8 cellular contexts compared by ENCODE assay signal in the genomic region with DNA sequence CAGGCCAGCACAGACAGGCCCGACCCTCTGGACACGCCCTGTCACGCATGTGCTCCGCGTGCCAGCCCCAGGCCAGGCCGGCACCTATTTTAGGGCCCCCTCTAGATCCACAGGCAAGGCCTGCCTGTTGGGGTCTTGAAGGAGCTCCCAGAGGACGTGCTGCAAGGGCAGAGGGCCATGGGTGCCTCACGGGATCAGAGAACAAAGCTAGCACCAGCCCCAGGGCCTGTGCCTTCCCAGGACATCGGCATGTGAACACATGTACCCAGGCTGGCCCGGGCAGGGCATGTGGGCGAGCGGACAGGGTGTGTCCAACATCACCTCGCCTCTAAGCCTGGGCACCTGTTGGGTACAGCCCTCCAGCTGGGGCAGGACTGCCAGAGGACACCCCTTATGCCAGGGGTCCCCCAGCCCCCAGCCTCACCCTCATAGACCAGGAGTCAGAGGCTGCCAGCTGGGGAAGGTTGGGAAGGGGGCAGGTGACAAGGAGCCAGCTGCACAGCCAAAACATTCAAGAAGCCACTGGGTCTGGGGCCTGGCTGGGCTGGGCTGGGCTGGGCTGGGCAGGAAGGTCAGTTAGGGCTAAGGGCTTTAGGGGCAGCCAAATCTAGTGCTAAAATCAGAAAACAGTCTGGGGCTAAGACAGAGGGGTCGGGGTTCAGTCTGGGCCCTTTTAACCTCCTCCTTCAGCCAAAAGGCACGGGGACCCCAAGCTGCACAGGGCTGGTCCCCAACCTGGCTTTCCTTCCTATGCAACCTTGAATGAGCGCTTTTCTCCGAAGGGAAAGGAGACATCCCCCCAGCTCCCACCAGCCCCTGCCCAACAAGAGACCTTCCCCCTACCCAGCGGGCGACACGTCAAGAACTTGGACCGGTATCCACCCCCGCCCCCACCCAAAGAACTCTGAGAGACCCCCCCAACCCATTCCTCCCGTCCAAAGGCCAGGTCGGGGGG. TPM values are rescaled to one million over a fixed set of nuclear protein-coding genes. Genes with fewer than 3 reads are reported as not detected.
A peak's percentile ranks its signal among the peaks of the same experiment; 100 is the strongest.
DNase-seq lines count a peak whose midpoint lies in the region; ATAC-seq and TF ChIP-seq lines count a peak whose summit lies in the region.

No MANE protein-coding gene starts in this region.

- no peaks in the 10 kb centered on the region for H3K27me3 ChIP-seq in GM23248 (replicated peaks; ENCODE audit: insufficient read depth)
- H3K27me3 ChIP-seq in dorsolateral prefrontal cortex, result no peaks in the 10 kb centered on the region

- H3K4me2 ChIP-seq in GM23248 (ENCODE audit: unreplicated experiment), result peak overlapping the region; percentile 91

- H3K4me3 Mint-ChIP-seq in memory B cell, result peak overlapping the region; percentile 94

- H3K9me3 ChIP-seq in GM23248 (ENCODE audit: low read depth), result no peaks in the 10 kb centered on the region

- no peaks in the 10 kb centered on the region for H4K20me1 ChIP-seq in GM23248 (ENCODE audit: insufficient read depth)

- H3K79me2 ChIP-seq in GM23248 (ENCODE audit: insufficient read depth), result peaks cover 65% of the 10 kb centered on the region

- peaks cover 39% of the 10 kb centered on the region for H3K4me1 Mint-ChIP-seq in memory B cell

- no peak for TF ChIP-seq CTCF in dorsolateral prefrontal cortex (IDR thresholded peaks at IDR 0.05 in 54 of 56, conservative IDR thresholded peaks at IDR 0.05 in 2 of 56; ENCODE audit: low read depth in 1 of 56, partially characterized antibody in 56 of 56)

- ATAC-seq in SK-N-SH treated with all-trans-retinoic acid at 6 μM for 48 hours (peak; percentile 1), memory B cell (ENCODE audit: low read depth) (peak; percentile 0), GM18502 (IDR thresholded peaks at IDR 0.05; ENCODE audit: poor library complexity, unreplicated experiment) (no peak), GM18873 (IDR thresholded peaks at IDR 0.05; ENCODE audit: low FRiP score, unreplicated experiment) (no peak), HG03039 (IDR thresholded peaks at IDR 0.05; ENCODE audit: unreplicated experiment) (no peak)

- no peak overlapping the region for H2AFZ ChIP-seq in GM23248

- no peaks in the 10 kb centered on the region for H3K27me3 Mint-ChIP-seq in memory B cell

- H3K36me3 Mint-ChIP-seq in memory B cell, result no peaks in the 10 kb centered on the region

- H3K27ac Mint-ChIP-seq in memory B cell, result peak overlapping the region; percentile 99

- H3F3A ChIP-seq in GM23248 (ENCODE audit: insufficient read depth), result peaks cover 54% of the 10 kb centered on the region

- H3K27ac ChIP-seq in GM23248, result peak overlapping the region; percentile 100
- peak overlapping the region in 58 of 59 donors; percentile 30 to 96 (median 89) for H3K27ac ChIP-seq in dorsolateral prefrontal cortex

- peaks cover 32% of the 10 kb centered on the region for H3K4me1 ChIP-seq in GM23248 (ENCODE audit: insufficient read depth)

- DNase-seq in GM23248 (peak; percentile 81), dorsolateral prefrontal cortex (no peak), memory B cell (ENCODE audit: low spot score in 2 of 2) (peak; percentile 60 to 66), ureter (ENCODE audit: low spot score) (peak; percentile 85)

- intact Hi-C loops in dorsolateral prefrontal cortex (cut with DNase I), result no loop called here

- in situ Hi-C loops in GM23248 (cut with MboI), result no loop called here

- no peaks in the 10 kb centered on the region for H3K9me2 ChIP-seq in GM23248 (ENCODE audit: insufficient read depth)

- peaks cover 6% of the 10 kb centered on the region; the same call in 1 of the 2 replicates for H3K36me3 ChIP-seq in GM23248 (ENCODE audit: low read depth)

- H3K4me3 ChIP-seq in GM23248, result peak overlapping the region; percentile 98
- H3K4me3 ChIP-seq in dorsolateral prefrontal cortex, result peak overlapping the region; percentile 35 to 87 (median 73)

- no peaks in the 10 kb centered on the region for H3K9me3 Mint-ChIP-seq in memory B cell

- WGBS in GM23248 (ENCODE audit: low coverage in 1 of 2, low lambda C conversion rate in 2 of 2, missing lambda C conversion rate in 2 of 2), 2 experiments, result 1 to 2% methylated on average over 22 to 24 of the region's 24 CpGs

- H3K9ac ChIP-seq in GM23248, result peak overlapping the region; percentile 100

TF ChIP-seq in SK-N-SH treated with all-trans-retinoic acid at 6 μM for 48 hours, 23 proteins besides CTCF, POLR2A, EP300 and RAD21:
- TF ChIP-seq ZFP30 (CRISPR knock-in tag; IDR thresholded peaks at IDR 0.05) (peak; percentile 17; the same call in 1 of the 2 replicates), ARNTL (CRISPR knock-in tag; IDR thresholded peaks at IDR 0.05; ENCODE audit: borderline replicate concordance, low read depth) (peak; percentile 5; the same call in 1 of the 2 replicates), CSRNP3 (CRISPR knock-in tag; IDR thresholded peaks at IDR 0.05) (peak; percentile 22; the same call in 1 of the 2 replicates), TCF4 (CRISPR knock-in tag; IDR thresholded peaks at IDR 0.05; ENCODE audit: borderline replicate concordance) (no peak), ZC3H10 (CRISPR knock-in tag; IDR thresholded peaks at IDR 0.05) (0 out of 2 replicates have a peak, but pooled peaks have one; percentile 14), POU6F1 (CRISPR knock-in tag; IDR thresholded peaks at IDR 0.05; ENCODE audit: borderline replicate concordance, low read depth) (no peak), ZFP3 (CRISPR knock-in tag; IDR thresholded peaks at IDR 0.05) (0 out of 2 replicates have a peak, but pooled peaks have one; percentile 52), RARB (CRISPR knock-in tag; IDR thresholded peaks at IDR 0.05) (peak; percentile 7; the same call in 1 of the 2 replicates)

RNA-seq across cellular contexts. Expression of gene NANOS3, which starts 35.3 kb away (rescaled TPM):
- not detected in 2 replicates for total RNA-seq in GM23248 (2014; rRNA removed; shearing (Covaris generic))
- polyA plus RNA-seq in GM23248 (2016; fragmentation: Nextera tagmentation; extraction: Ambion mirVana), result 2.7 TPM in 2 replicates
- total RNA-seq in dorsolateral prefrontal cortex (10 to 100 TPM in 110 of 120 experiments, 1 to 10 TPM in 10; 4.1 to 33.8 (median 17.0) TPM), ureter (not detected)

RNA-seq across cellular contexts. Expression of gene ZSWIM4, which starts 46.4 kb away (rescaled TPM):
- total RNA-seq in GM23248 (2014; rRNA removed; shearing (Covaris generic)), result 2.9 and 3.0 TPM in 2 replicates
- polyA plus RNA-seq in GM23248 (2016; fragmentation: Nextera tagmentation; extraction: Ambion mirVana), result 0.35 and 0.81 TPM in 2 replicates
- total RNA-seq in dorsolateral prefrontal cortex, result 1 to 10 TPM; 4.0 to 10.0 (median 6.6) TPM
- 8.1 TPM for total RNA-seq in ureter

Comparison
In these comparisons a context has a peak if more than half of its experiments do, and no peak if none do; other contexts are left out.
1. DNase-seq: peak in GM23248 (single experiment), memory B cell (2 of 2) and ureter (single experiment); none in dorsolateral prefrontal cortex (0 of 10).
2. ATAC-seq: peak in SK-N-SH treated with all-trans-retinoic acid at 6 μM for 48 hours (single experiment) and memory B cell (single experiment); none in GM18502 (single experiment), GM18873 (single experiment) and HG03039 (single experiment).